In genomic region chr1:91781371-91781825, GRCh38 we compare ENCODE assay signal across 11 cellular contexts.
DNase-seq lines count a peak whose midpoint lies in the region; ATAC-seq and TF ChIP-seq lines count a peak whose summit lies in the region.
"Had no signal": no experiment of that assay in that cellular context is flagged by ENCODE, and none has a peak within 500 bp of the region (broad histone marks: within the 10 kb centered on the region; RNA-seq: fewer than 3 reads in every experiment).

No MANE protein-coding gene starts in this region.

- no peak for TF ChIP-seq CTCF in Panc1 (IDR thresholded peaks at IDR 0.05)
- TF ChIP-seq CTCF in GM10266 (IDR thresholded peaks at IDR 0.05; ENCODE audit: control insufficient read depth, insufficient read depth, low read depth, missing control alignments), result no peak

- CTCF ChIA-PET in Panc1 (lab: Charles Lee), result no interaction called here

- no peaks in the 10 kb centered on the region for H3K9me3 ChIP-seq in Panc1 (ENCODE audit: control insufficient read depth, insufficient read depth, low read depth, low read length)

- H3K9ac ChIP-seq in rectal smooth muscle tissue (ENCODE audit: low read length), result no peak overlapping the region

- H3K27me3 ChIP-seq in Panc1 (ENCODE audit: control insufficient read depth, insufficient read depth, low read length), result no peaks in the 10 kb centered on the region
- H3K27me3 ChIP-seq in rectal smooth muscle tissue (ENCODE audit: control insufficient read depth, insufficient read depth, low read length), result no peaks in the 10 kb centered on the region
- H3K27me3 ChIP-seq: cardiac muscle cell had no signal

- peak; percentile 71 for DNase-seq in Daoy (ENCODE audit: low read depth)
- DNase-seq in Panc1 (ENCODE audit: low read depth, low spot score), result no peak
- DNase-seq in GM10266 (ENCODE audit: extremely low spot score), result no peak
- DNase-seq in NCI-H1048 (lab: John Stamatoyannopoulos, UW), result no peak
- no peak for DNase-seq in NCI-H2227 (lab: John Stamatoyannopoulos, UW; ENCODE audit: unreplicated experiment)
- DNase-seq in stimulated activated naive CD8-positive, alpha-beta T cell treated with anti-CD3 and anti-CD28 coated beads, Interleukin-15, Interleukin-2, amounts not matched to agents 100 U/mL and 50 U/mL, for 24 hours, result no peak
- DNase-seq: DMS153, Karpas-422 had no signal

- H3K4me3 ChIP-seq in Panc1 (ENCODE audit: low read depth in 2 of 2, low read length in 2 of 2), result no peak overlapping the region
- H3K4me3 ChIP-seq in rectal smooth muscle tissue (ENCODE audit: low read length), result no peak overlapping the region
- H3K4me3 ChIP-seq: cardiac muscle cell had no signal

- no peaks in the 10 kb centered on the region for H3K36me3 ChIP-seq in Panc1 (ENCODE audit: control insufficient read depth, insufficient read depth, low read length)
- H3K36me3 ChIP-seq in rectal smooth muscle tissue (ENCODE audit: control insufficient read depth, insufficient read depth, low read length), result no peaks in the 10 kb centered on the region
- H3K36me3 ChIP-seq: cardiac muscle cell had no signal

- peak overlapping the region; percentile 29; the same call in 1 of the 2 replicates for H3K27ac ChIP-seq in Panc1 (ENCODE audit: low read length)
- peak overlapping the region; percentile 3 for H3K27ac ChIP-seq in rectal smooth muscle tissue (ENCODE audit: low read depth, low read length)
- H3K27ac ChIP-seq: cardiac muscle cell had no signal

- in situ Hi-C loops in Panc1 (cut with HindIII; ENCODE audit: low pct_unique_long_range_greater_than_20kb, low sequenced_read_pairs), result no loop called here

- intact Hi-C loops in Panc1 (cut with micrococcal nuclease; ENCODE audit: unreplicated experiment), result no loop called here

- H3K4me1 ChIP-seq in Panc1 (ENCODE audit: control insufficient read depth, insufficient read depth, low read length), result peaks cover 11% of the 10 kb centered on the region
- peaks cover 10% of the 10 kb centered on the region for H3K4me1 ChIP-seq in rectal smooth muscle tissue (ENCODE audit: control insufficient read depth, insufficient read depth, low read length)

- peak; percentile 61 for ATAC-seq in Panc1
- ATAC-seq in esophagus mucosa, result peak; percentile 49
- ATAC-seq in stimulated activated naive CD8-positive, alpha-beta T cell treated with anti-CD3 and anti-CD28 coated beads, Interleukin-15, Interleukin-2, amounts not matched to agents 100 U/mL and 50 U/mL, for 24 hours, result no peak

- BruUV-seq in Panc1 (replicated peaks; lab: Mats Ljungman, UMichigan), result no TSS peak

- POLR2A ChIA-PET in Panc1 (lab: Charles Lee), result interaction anchor here (0.7 kb wide), 1 partner anchor 45 kb away, joined by 3 read pairs; no protein-coding TSS in a partner anchor
